35 cellular contexts compared by ENCODE assay signal in genomic region chr16:6689643-6690042, GRCh38.
"Had no signal": no experiment of that assay in that cellular context is flagged by ENCODE, and none has a peak within 500 bp of the region (broad histone marks: within the 10 kb centered on the region; RNA-seq: fewer than 3 reads in every experiment).

No MANE protein-coding gene starts in this region.

- H3K27me3 ChIP-seq: adrenal gland, body of pancreas, brain microvascular endothelial cell had no signal

- H3K36me3 Mint-ChIP-seq: activated CD4-positive, alpha-beta memory T cell treated with anti-CD3 and anti-CD28 coated beads for 36 hours; activated naive CD8-positive, alpha-beta T cell treated with anti-CD3 and anti-CD28 coated beads for 36 hours had no signal

- H3K9me3 ChIP-seq: adrenal gland, body of pancreas had no signal

- H3K4me3 ChIP-seq: adrenal gland, body of pancreas, breast epithelium had no signal

- H3K9me3 Mint-ChIP-seq: activated CD4-positive, alpha-beta T cell treated with anti-CD3 and anti-CD28 coated beads, Interleukin-2, amount 10 ng/mL, durations not matched to agents 24 days and 14 days had no signal

- H3K4me1 ChIP-seq: adrenal gland, body of pancreas, breast epithelium had no signal

- H3K36me3 ChIP-seq: adrenal gland, brain microvascular endothelial cell, breast epithelium had no signal

- H3K27ac ChIP-seq: adrenal gland, body of pancreas, brain microvascular endothelial cell, breast epithelium, VCaP had no signal

- H3K4me1 Mint-ChIP-seq: activated B cell treated with CpG ODN at 0.5 μM for 24 hours; activated CD4-positive, alpha-beta T cell treated with anti-CD3 and anti-CD28 coated beads, Interleukin-2, amount 10 ng/mL, durations not matched to agents 24 days and 14 days; activated naive CD8-positive, alpha-beta T cell treated with anti-CD3 and anti-CD28 coated beads for 36 hours; activated T-helper 17 cell treated with anti-CD3 and anti-CD28 coated beads, Interleukin-2, amount 50 U/mL, for 72 hours had no signal

- DNase-seq: activated B cell treated with CpG ODN at 0.5 μM for 24 hours; activated CD4-positive, alpha-beta memory T cell treated with anti-CD3 and anti-CD28 coated beads for 36 hours; activated CD4-positive, alpha-beta T cell treated with anti-CD3 and anti-CD28 coated beads for 4 hours; activated CD4-positive, alpha-beta T cell treated with anti-CD3 and anti-CD28 coated beads, Interleukin-2, amount 10 ng/mL, durations not matched to agents 24 days and 14 days; activated CD4-positive, alpha-beta T cell treated with anti-CD3 and anti-CD28 coated beads, Interleukin-2, amount 50 U/mL, for 1 hour; activated CD4-positive, alpha-beta T cell treated with anti-CD3 and anti-CD28 coated beads, Interleukin-2, amount 50 U/mL, for 4 hours; activated CD4-positive, CD25-positive, alpha-beta regulatory T cell treated with anti-CD3 and anti-CD28 coated beads, Interleukin-2, amount 50 U/mL, for 72 hours; activated CD8-positive, alpha-beta memory T cell treated with anti-CD3 and anti-CD28 coated beads, Interleukin-2, amount 50 U/mL, for 4 hours; activated CD8-positive, alpha-beta T cell treated with anti-CD3 and anti-CD28 coated beads for 36 hours; activated effector memory CD4-positive, alpha-beta T cell treated with anti-CD3 and anti-CD28 coated beads, Interleukin-2, amount 50 U/mL, for 16 hours; activated gamma-delta T cell treated with Interleukin-2 at 50 U/mL for 16 hours; activated naive CD4-positive, alpha-beta T cell; activated naive CD4-positive, alpha-beta T cell treated with anti-CD3 and anti-CD28 coated beads for 36 hours; activated naive CD4-positive, alpha-beta T cell treated with anti-CD3 and anti-CD28 coated beads, Interleukin-2, amount 50 U/mL, for 16 hours; activated naive CD8-positive, alpha-beta T cell treated with anti-CD3 and anti-CD28 coated beads for 36 hours; activated T-cell treated with anti-CD3 and anti-CD28 coated beads for 4 hours; activated T-cell treated with anti-CD3 and anti-CD28 coated beads, Interleukin-2, amount 50 U/mL, for 1 hour; activated T-cell treated with anti-CD3 and anti-CD28 coated beads, Interleukin-2, amount 50 U/mL, for 4 hours; activated T-cell treated with anti-CD3 and anti-CD28 coated beads, Interleukin-2, amount 50 U/mL, for 72 hours; adrenal gland; amniotic stem cell; aorta; body of pancreas; brain microvascular endothelial cell; central memory CD4-positive, alpha-beta T cell; T-helper 1 cell; T-helper 2 cell; T-helper 9 cell had no signal

- H3K4me3 Mint-ChIP-seq: activated B cell treated with CpG ODN at 0.5 μM for 24 hours; activated CD4-positive, alpha-beta memory T cell treated with anti-CD3 and anti-CD28 coated beads for 36 hours; activated CD4-positive, alpha-beta T cell treated with anti-CD3 and anti-CD28 coated beads, Interleukin-2, amount 10 ng/mL, durations not matched to agents 24 days and 14 days; activated CD8-positive, alpha-beta T cell treated with anti-CD3 and anti-CD28 coated beads for 36 hours; activated naive CD4-positive, alpha-beta T cell treated with anti-CD3 and anti-CD28 coated beads for 36 hours; activated naive CD8-positive, alpha-beta T cell treated with anti-CD3 and anti-CD28 coated beads for 36 hours; activated T-cell treated with anti-CD3 and anti-CD28 coated beads, Interleukin-2, amount 50 U/mL, for 4 hours; activated T-cell treated with anti-CD3 and anti-CD28 coated beads, Interleukin-2, amount 50 U/mL, for 72 hours; activated T-helper 1 cell treated with anti-CD3 and anti-CD28 coated beads, Interleukin-12 subunit alpha, Interleukin-12 subunit beta, Interleukin-2, Interleukin-4 antibody, amounts not matched to agents 30 ng/mL and 10 ng/mL and 1 ng/mL, durations not matched to agents 14 hours and 24 hours and 36 hours; activated T-helper 17 cell treated with anti-CD3 and anti-CD28 coated beads, Interleukin-2, amount 50 U/mL, for 72 hours; T-helper 1 cell treated with Interleukin-12 subunit alpha and Interleukin-12 subunit beta and Interleukin-4 antibody, amounts not matched to agents 30 μg/mL and 1 μg/mL, for 36 hours; T-helper 2 cell treated with Interferon-gamma antibody and Interleukin-4, amounts not matched to agents 5 μg/mL and 100 μg/mL, for 36 hours had no signal

- H3K27ac Mint-ChIP-seq: activated B cell treated with CpG ODN at 0.5 μM for 24 hours; activated CD4-positive, alpha-beta memory T cell treated with anti-CD3 and anti-CD28 coated beads for 36 hours; activated CD4-positive, alpha-beta T cell treated with anti-CD3 and anti-CD28 coated beads, Interleukin-2, amount 10 ng/mL, durations not matched to agents 24 days and 14 days; activated CD8-positive, alpha-beta T cell treated with anti-CD3 and anti-CD28 coated beads for 36 hours; activated naive CD4-positive, alpha-beta T cell treated with anti-CD3 and anti-CD28 coated beads for 36 hours; activated naive CD4-positive, alpha-beta T cell treated with anti-CD3 and anti-CD28 coated beads, Interleukin-2, amount 50 U/mL, for 72 hours; activated naive CD8-positive, alpha-beta T cell treated with anti-CD3 and anti-CD28 coated beads for 36 hours; activated T-cell treated with anti-CD3 and anti-CD28 coated beads, Interleukin-2, amount 50 U/mL, for 72 hours; activated T-helper 1 cell treated with anti-CD3 and anti-CD28 coated beads, Interleukin-12 subunit alpha, Interleukin-12 subunit beta, Interleukin-2, Interleukin-4 antibody, amounts not matched to agents 30 ng/mL and 10 ng/mL and 1 ng/mL, durations not matched to agents 14 hours and 24 hours and 36 hours; activated T-helper 17 cell treated with anti-CD3 and anti-CD28 coated beads, Interleukin-2, amount 50 U/mL, for 72 hours; T-helper 1 cell treated with Interleukin-12 subunit alpha and Interleukin-12 subunit beta and Interleukin-4 antibody, amounts not matched to agents 30 μg/mL and 1 μg/mL, for 36 hours; T-helper 2 cell treated with Interferon-gamma antibody and Interleukin-4, amounts not matched to agents 5 μg/mL and 100 μg/mL, for 36 hours had no signal

- H3K27me3 Mint-ChIP-seq: activated B cell treated with CpG ODN at 0.5 μM for 24 hours; activated CD4-positive, alpha-beta memory T cell treated with anti-CD3 and anti-CD28 coated beads for 36 hours; activated CD4-positive, alpha-beta T cell treated with anti-CD3 and anti-CD28 coated beads, Interleukin-2, amount 10 ng/mL, durations not matched to agents 24 days and 14 days; activated CD8-positive, alpha-beta T cell treated with anti-CD3 and anti-CD28 coated beads for 36 hours; activated naive CD8-positive, alpha-beta T cell treated with anti-CD3 and anti-CD28 coated beads for 36 hours; activated T-helper 17 cell treated with anti-CD3 and anti-CD28 coated beads, Interleukin-2, amount 50 U/mL, for 72 hours had no signal
